ENCODE assay signal across 22 cellular contexts in the genomic region with DNA sequence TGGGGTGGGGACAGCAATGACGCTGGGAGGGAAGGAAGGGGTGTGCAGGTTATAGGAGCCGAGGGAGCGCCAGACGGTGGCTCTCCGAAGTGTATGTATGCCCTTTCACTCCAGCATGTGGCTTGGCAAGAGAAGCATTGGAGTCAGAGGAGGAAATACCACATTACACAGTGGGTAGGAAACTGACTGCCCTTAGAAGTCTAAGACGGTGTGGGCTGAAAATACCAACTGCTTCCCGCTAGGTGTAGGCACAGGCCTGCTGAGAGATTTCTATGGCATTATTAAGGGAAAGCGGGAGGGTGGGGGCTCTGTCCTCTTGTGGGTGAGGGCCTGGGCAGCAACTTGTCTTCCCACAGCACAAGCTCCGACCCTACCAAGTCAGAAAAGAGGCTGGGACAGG. TPM values are rescaled to one million over a fixed set of nuclear protein-coding genes. Genes with fewer than 3 reads are reported as not detected.
DNase-seq lines count a peak whose midpoint lies in the region; ATAC-seq, FAIRE-seq and TF ChIP-seq lines count a peak whose summit lies in the region.
"Had no signal": no experiment of that assay in that cellular context is flagged by ENCODE, and none has a peak within 500 bp of the region (broad histone marks: within the 10 kb centered on the region; RNA-seq: fewer than 3 reads in every experiment).

No MANE protein-coding gene starts in this region.

- no peak overlapping the region for H3K9ac ChIP-seq in GM23248

- H3K4me3 ChIP-seq in GM23248, result no peak overlapping the region
- no peak overlapping the region for H3K4me3 ChIP-seq in SJCRH30
- H3K4me3 ChIP-seq: cardiac muscle cell, HAP-1, testis had no signal

- in situ Hi-C loops in GM23248 (cut with MboI), result no loop called here

- no peaks in the 10 kb centered on the region for H4K20me1 ChIP-seq in GM23248 (ENCODE audit: insufficient read depth)

- H3K79me2 ChIP-seq in GM23248 (ENCODE audit: insufficient read depth), result no peaks in the 10 kb centered on the region

- DNase-seq in GM23248 (peak; percentile 10), RWPE1 (ENCODE audit: low spot score) (no peak), cerebellum (ENCODE audit: low spot score) (peak; percentile 55), sciatic nerve (ENCODE audit: low spot score) (no peak), UCSD-AML1 (lab: John Stamatoyannopoulos, UW; ENCODE audit: unreplicated experiment) (no peak), H54 (ENCODE audit: insufficient read length, low spot score) (no peak), SJCRH30 (no peak)
- DNase-seq: activated CD4-positive, alpha-beta T cell treated with anti-CD3 and anti-CD28 coated beads for 36 hours; activated CD8-positive, alpha-beta memory T cell treated with anti-CD3 and anti-CD28 coated beads, Interleukin-2, amount 10 ng/mL, durations not matched to agents 7 days and 5 days; activated naive CD8-positive, alpha-beta T cell treated with anti-CD3 and anti-CD28 coated beads for 36 hours; AML-193; EL; MM.1S; NCI-H1694; RPMI8226; stimulated activated CD4-positive, alpha-beta T cell treated with anti-CD3 and anti-CD28 coated beads, Interleukin-15, amount 100 ng/mL, for 24 hours; testis had no signal

- H3K27ac ChIP-seq in GM23248 (no peak overlapping the region), RWPE1 (peak overlapping the region; percentile 84), SJCRH30 (no peak overlapping the region)
- H3K27ac ChIP-seq: cardiac muscle cell, testis had no signal

- FAIRE-seq in H54 (lab: Jason Lieb, UNC), result no peak

- H3K36me3 ChIP-seq in GM23248 (ENCODE audit: low read depth) (no peaks in the 10 kb centered on the region), SJCRH30 (no peaks in the 10 kb centered on the region)
- H3K36me3 ChIP-seq: cardiac muscle cell, HAP-1 had no signal

- POLR2A ChIA-PET in RWPE1 (lab: Yijun Ruan, JAX; ENCODE audit: low non-redundant PET), result no interaction called here

- H3K4me1 ChIP-seq in GM23248 (ENCODE audit: insufficient read depth), result peaks cover 21% of the 10 kb centered on the region
- 0 out of 2 replicates have a peak, but pooled peaks cover 5% of the 10 kb centered on the region for H3K4me1 ChIP-seq in SJCRH30
- H3K4me1 ChIP-seq: HAP-1, testis had no signal

- H3K9me2 ChIP-seq in GM23248 (ENCODE audit: insufficient read depth), result no peaks in the 10 kb centered on the region

- no peak for TF ChIP-seq POLR2A in H54 (IDR thresholded peaks at IDR 0.05; ENCODE audit: low read depth, low read length)

- intact Hi-C loops in sciatic nerve (cut with DNase I), result no loop called here

- H3K9me3 ChIP-seq in GM23248 (ENCODE audit: low read depth) (no peaks in the 10 kb centered on the region), SJCRH30 (replicated peaks) (no peaks in the 10 kb centered on the region)
- H3K9me3 ChIP-seq: HAP-1, testis had no signal

- no peak overlapping the region for H3K4me2 ChIP-seq in GM23248 (ENCODE audit: unreplicated experiment)

- 73 to 77% methylated on average over 9 of the region's 9 CpGs for WGBS in GM23248 (ENCODE audit: low coverage in 1 of 2, low lambda C conversion rate in 2 of 2, missing lambda C conversion rate in 2 of 2), 2 experiments

- H2AFZ ChIP-seq in GM23248, result no peak overlapping the region

- CTCF ChIA-PET in RWPE1 (lab: Yijun Ruan, JAX), result no interaction called here

- H3K27me3 ChIP-seq in GM23248 (replicated peaks; ENCODE audit: insufficient read depth) (peaks cover 36% of the 10 kb centered on the region), SJCRH30 (peaks cover 18% of the 10 kb centered on the region)
- H3K27me3 ChIP-seq: testis had no signal

- no peak for TF ChIP-seq CTCF in RWPE1 (conservative IDR thresholded peaks at IDR 0.05; ENCODE audit: low read depth)

- peak; percentile 23 for ATAC-seq in sciatic nerve
- ATAC-seq: activated CD8-positive, alpha-beta memory T cell treated with anti-CD3 and anti-CD28 coated beads, Interleukin-2, amount 10 ng/mL, durations not matched to agents 7 days and 5 days had no signal

- H3F3A ChIP-seq in GM23248 (ENCODE audit: insufficient read depth), result peaks cover 10% of the 10 kb centered on the region

RNA-seq across cellular contexts. Expression of a gene that starts 44.7 kb away (rescaled TPM):
- total RNA-seq in GM23248 (2014; rRNA removed; shearing (Covaris generic)), result not detected in 2 replicates
- polyA plus RNA-seq in GM23248 (2016; fragmentation: Nextera tagmentation; extraction: Ambion mirVana), result not detected in 2 replicates
- total RNA-seq in cerebellum, result 6.0 TPM
- not detected for total RNA-seq in sciatic nerve
- 0.10 and 0.18 TPM in 2 replicates for total RNA-seq in SJCRH30 (2014; rRNA removed; shearing (Covaris generic))
- total RNA-seq: activated CD4-positive, alpha-beta T cell treated with anti-CD3 and anti-CD28 coated beads for 36 hours; activated CD8-positive, alpha-beta memory T cell treated with anti-CD3 and anti-CD28 coated beads, Interleukin-2, amount 10 ng/mL, durations not matched to agents 7 days and 5 days; activated naive CD8-positive, alpha-beta T cell treated with anti-CD3 and anti-CD28 coated beads for 36 hours; activated T-helper 17 cell treated with anti-CD3 and anti-CD28 coated beads, Interleukin-2, amount 50 U/mL, for 72 hours; cardiac muscle cell; left lobe of liver had no signal
- polyA plus RNA-seq: cardiac muscle cell, esophagus had no signal

Comparison
In these comparisons a context has a peak if more than half of its experiments do, and no peak if none do; other contexts are left out.
1. DNase-seq: peak in GM23248 (single experiment) and cerebellum (single experiment); none in RWPE1 (single experiment), sciatic nerve (single experiment), UCSD-AML1 (single experiment), H54 (single experiment) and SJCRH30 (0 of 2).